In genomic region chr18:62420151-62420512, GRCh38 we compare ENCODE assay signal across 8 cellular contexts.
DNase-seq lines count a peak whose midpoint lies in the region; ATAC-seq and TF ChIP-seq lines count a peak whose summit lies in the region.

No MANE protein-coding gene starts in this region.

- H3K4me1 ChIP-seq in duodenal mucosa (ENCODE audit: control insufficient read depth in 1 of 2, insufficient read depth in 2 of 2, low read length in 2 of 2): peaks cover 18 to 26% of the 10 kb centered on the region in 2 donors

- H3K9me3 ChIP-seq in duodenal mucosa (ENCODE audit: control insufficient read depth in 1 of 2, low read length in 2 of 2): no peaks in the 10 kb centered on the region

- peak overlapping the region; percentile 44 to 63 for H3K4me3 ChIP-seq in duodenal mucosa (ENCODE audit: low read depth in 1 of 2, low read length in 2 of 2)
- H3K4me3 ChIP-seq in dorsolateral prefrontal cortex: no peak overlapping the region

- H3K27me3 ChIP-seq in duodenal mucosa (ENCODE audit: control insufficient read depth in 1 of 2, insufficient read depth in 2 of 2, low read length in 2 of 2) (no peaks in the 10 kb centered on the region), dorsolateral prefrontal cortex (no peaks in the 10 kb centered on the region)

- intact Hi-C loops in dorsolateral prefrontal cortex (cut with DNase I): no loop called here

- no peaks in the 10 kb centered on the region for H3K36me3 ChIP-seq in duodenal mucosa (ENCODE audit: control insufficient read depth in 1 of 2, insufficient read depth in 2 of 2, low read length in 2 of 2)

- no peak for TF ChIP-seq CTCF in dorsolateral prefrontal cortex (IDR thresholded peaks at IDR 0.05 in 54 of 56, conservative IDR thresholded peaks at IDR 0.05 in 2 of 56; ENCODE audit: low read depth in 1 of 56, partially characterized antibody in 56 of 56)

- H3K27ac ChIP-seq in duodenal mucosa (ENCODE audit: low read depth, low read length): peak overlapping the region; percentile 15
- peak overlapping the region in 1 of 59 donors; percentile 45 for H3K27ac ChIP-seq in dorsolateral prefrontal cortex

- ATAC-seq in GM21528 (IDR thresholded peaks at IDR 0.05; ENCODE audit: low FRiP score, unreplicated experiment) (peak; percentile 12), HG03439 (IDR thresholded peaks at IDR 0.05; ENCODE audit: unreplicated experiment) (no peak), HG03442 (IDR thresholded peaks at IDR 0.05; ENCODE audit: unreplicated experiment) (no peak)

- no peak overlapping the region for H3K9ac ChIP-seq in duodenal mucosa (ENCODE audit: low read depth in 1 of 2, low read length in 2 of 2)

- DNase-seq in RKO (ENCODE audit: low spot score) (peak; percentile 41), dorsolateral prefrontal cortex (no peak), NAMALWA (ENCODE audit: low spot score) (no peak)
- peak; percentile 33 for DNase-seq in stimulated activated CD4-positive, alpha-beta T cell treated with anti-CD3 and anti-CD28 coated beads, Interleukin-1b, Interleukin-23, amount 100 ng/mL, for 48 hours

Comparison
In these comparisons a context has a peak if more than half of its experiments do, and no peak if none do; other contexts are left out.
1. DNase-seq: peak in RKO (single experiment) and stimulated activated CD4-positive, alpha-beta T cell treated with anti-CD3 and anti-CD28 coated beads, Interleukin-1b, Interleukin-23, amount 100 ng/mL, for 48 hours (single experiment); none in dorsolateral prefrontal cortex (0 of 10) and NAMALWA (single experiment).
2. H3K4me3 ChIP-seq: peak in duodenal mucosa (2 of 2); none in dorsolateral prefrontal cortex (0 of 59).